Comparison of ENCODE assay signal across 3 cellular contexts in genomic region chr5:139693676-139694364, GRCh38.
TF ChIP-seq lines count a peak whose summit lies in the region.

No MANE protein-coding gene starts in this region.

TF ChIP-seq in IMR-90, 13 proteins besides CTCF, POLR2A, EP300 and RAD21:
- no peak for TF ChIP-seq USF2 (IDR thresholded peaks at IDR 0.05; ENCODE audit: low read depth, low read length)
- TF ChIP-seq MXI1 (IDR thresholded peaks at IDR 0.05; ENCODE audit: borderline replicate concordance, low read depth, low read length): no peak
- TF ChIP-seq MAFK (IDR thresholded peaks at IDR 0.05; ENCODE audit: low read depth, low read length): no peak
- no peak for TF ChIP-seq RCOR1 (IDR thresholded peaks at IDR 0.05; ENCODE audit: insufficient replicate concordance, low read length)
- no peak for TF ChIP-seq NFE2L2 (IDR thresholded peaks at IDR 0.05; ENCODE audit: low read depth, low read length)
- TF ChIP-seq MAZ (IDR thresholded peaks at IDR 0.05; ENCODE audit: borderline replicate concordance, low read depth, low read length): no peak
- no peak for TF ChIP-seq BHLHE40 (IDR thresholded peaks at IDR 0.05; ENCODE audit: low read depth, low read length)
- no peak for TF ChIP-seq CEBPB (IDR thresholded peaks at IDR 0.05; ENCODE audit: low read depth, low read length)
- TF ChIP-seq RFX5 (IDR thresholded peaks at IDR 0.05; ENCODE audit: low read depth, low read length): no peak
- no peak for TF ChIP-seq FOS (IDR thresholded peaks at IDR 0.05; ENCODE audit: low read depth, low read length)

TF ChIP-seq in H1, 55 proteins besides CTCF, POLR2A, EP300 and RAD21:
- TF ChIP-seq ATF2 (IDR thresholded peaks at IDR 0.05; ENCODE audit: low read length): no peak
- TF ChIP-seq EZH2 (IDR thresholded peaks at IDR 0.05; ENCODE audit: low read depth, low read length, severe bottlenecking): no peak
- TF ChIP-seq RXRA (IDR thresholded peaks at IDR 0.05; ENCODE audit: insufficient read depth, low read depth, low read length): no peak
- no peak for TF ChIP-seq TCF12 (IDR thresholded peaks at IDR 0.05; ENCODE audit: low read depth, low read length)
- no peak for TF ChIP-seq TAF7 (optimal IDR thresholded peaks at IDR 0.05; ENCODE audit: borderline replicate concordance, low read depth, low read length)
- no peak for TF ChIP-seq NANOG (IDR thresholded peaks at IDR 0.05; ENCODE audit: insufficient read depth, low read depth, low read length, poor library complexity, severe bottlenecking)
- TF ChIP-seq SIN3A (conservative IDR thresholded peaks at IDR 0.05 in 1 of 2, IDR thresholded peaks at IDR 0.05 in 1 of 2; ENCODE audit: low read depth in 1 of 2, low read length in 2 of 2): no peak
- no peak for TF ChIP-seq SP4 (IDR thresholded peaks at IDR 0.05; ENCODE audit: low read length)
- TF ChIP-seq SAP30 (IDR thresholded peaks at IDR 0.05; ENCODE audit: insufficient read depth, insufficient replicate concordance, low read length): no peak
- TF ChIP-seq HDAC2 (IDR thresholded peaks at IDR 0.05; ENCODE audit: borderline replicate concordance in 1 of 2, low read depth in 2 of 2, low read length in 2 of 2): no peak
- TF ChIP-seq CREB1 (IDR thresholded peaks at IDR 0.05): no peak
- TF ChIP-seq E2F6 (IDR thresholded peaks at IDR 0.05): no peak
- no peak for TF ChIP-seq GABPA (IDR thresholded peaks at IDR 0.05; ENCODE audit: borderline replicate concordance, insufficient read depth, low read length)

TF ChIP-seq in neural cell, 6 proteins besides CTCF, POLR2A, EP300 and RAD21:
- no peak for TF ChIP-seq SMC3 (conservative IDR thresholded peaks at IDR 0.05; ENCODE audit: poor library complexity)
- no peak for TF ChIP-seq EZH2 (IDR thresholded peaks at IDR 0.05; ENCODE audit: borderline replicate concordance, insufficient read depth, low read length, poor library complexity, severe bottlenecking)
- TF ChIP-seq REST (IDR thresholded peaks at IDR 0.05; ENCODE audit: borderline replicate concordance): no peak
- TF ChIP-seq TAF1 (IDR thresholded peaks at IDR 0.05; ENCODE audit: low read depth): no peak
- TF ChIP-seq MXI1 (conservative IDR thresholded peaks at IDR 0.05; ENCODE audit: poor library complexity, severe bottlenecking): no peak
- TF ChIP-seq POLR2AphosphoS5 (IDR thresholded peaks at IDR 0.05): no peak
TF ChIP-seq in neural cell: peak in this region for 0.
